8 cellular contexts compared by ENCODE assay signal in genomic region chr11:75526192-75526541, GRCh38. TPM values are rescaled to one million over a fixed set of nuclear protein-coding genes. Genes with fewer than 3 reads are reported as not detected.
DNase-seq lines count a peak whose midpoint lies in the region; ATAC-seq, FAIRE-seq and TF ChIP-seq lines count a peak whose summit lies in the region.

No MANE protein-coding gene starts in this region.

- peaks cover 0 to 15% (median 4%) of the 10 kb centered on the region in 3 donors for H3K4me1 ChIP-seq in pancreas

- BruUV-seq in Calu3 (replicated peaks; lab: Mats Ljungman, UMichigan) = no TSS peak

- no peak overlapping the region for H3K27ac ChIP-seq in pancreas
- H3K27ac ChIP-seq in caudate nucleus (ENCODE audit: low read depth, low read length) = no peak overlapping the region

- peaks cover 10% of the 10 kb centered on the region for H3K36me3 Mint-ChIP-seq in Calu3 (ENCODE audit: insufficient read depth, unreplicated experiment)

- CTCF ChIA-PET in Calu3 (lab: Charles Lee) = no interaction called here

- peak overlapping the region; percentile 35 for H3K27ac Mint-ChIP-seq in Calu3 (ENCODE audit: unreplicated experiment)

- DNase-seq in Calu3 (no peak), OCI-M1 (lab: John Stamatoyannopoulos, UW) (peak; percentile 77), epithelial cell of proximal tubule (ENCODE audit: low read depth) (no peak), pancreas (no peak), COLO668 (lab: John Stamatoyannopoulos, UW; ENCODE audit: unreplicated experiment) (no peak), caudate nucleus (lab: John Stamatoyannopoulos, UW) (no peak), retina (no peak)
- no peak for DNase-seq in stimulated activated CD4-positive, alpha-beta T cell treated with anti-CD3 and anti-CD28 coated beads, Interleukin-4, amount 100 ng/mL, for 1 hour

- 3% methylated on average over 19 to 21 of the region's 21 CpGs for WGBS in pancreas, 2 donors

- no peak for ATAC-seq in pancreas

- TF ChIP-seq CTCF in Calu3 (IDR thresholded peaks at IDR 0.05; ENCODE audit: unreplicated experiment) (no peak), epithelial cell of proximal tubule (conservative IDR thresholded peaks at IDR 0.05; ENCODE audit: low read depth, low read length) (no peak), pancreas (IDR thresholded peaks at IDR 0.05) (no peak)

- H3K27me3 Mint-ChIP-seq in Calu3 (ENCODE audit: unreplicated experiment) = peaks cover 57% of the 10 kb centered on the region

- H3K36me3 ChIP-seq in pancreas = no peaks in the 10 kb centered on the region

- no peaks in the 10 kb centered on the region for H3K9me3 Mint-ChIP-seq in Calu3 (ENCODE audit: low read depth, unreplicated experiment)

- no peaks in the 10 kb centered on the region for H3K27me3 ChIP-seq in pancreas

- intact Hi-C loops in Calu3 (cut with micrococcal nuclease; ENCODE audit: unreplicated experiment) = no loop called here
- intact Hi-C loops in pancreas (cut with DNase I) = no loop called here

- H3K4me3 ChIP-seq in epithelial cell of proximal tubule (ENCODE audit: low read depth, low read length) (peak overlapping the region; percentile 62), pancreas (peak overlapping the region; percentile 85 to 91 (median 88))

- peak overlapping the region; percentile 66 for H3K4me3 Mint-ChIP-seq in Calu3 (ENCODE audit: low read depth, unreplicated experiment)

- FAIRE-seq in pancreas (lab: Jason Lieb, UNC) = no peak

- H3K9me3 ChIP-seq in pancreas = no peaks in the 10 kb centered on the region

- H3K4me1 Mint-ChIP-seq in Calu3 (ENCODE audit: low read depth, unreplicated experiment) = no peaks in the 10 kb centered on the region

RNA-seq across cellular contexts. Expression of gene GDPD5, which starts 0.4 kb away (rescaled TPM):
- total RNA-seq in Calu3 (2022) = 7.0 and 7.4 TPM in 2 replicates
- total RNA-seq in epithelial cell of proximal tubule = 8.5 and 17.4 TPM in 2 replicates
- total RNA-seq in pancreas = 10 to 100 TPM; 24.3 to 72.7 (median 31.8) TPM
- 10 to 100 TPM; 33.4 to 92.9 TPM for polyA plus RNA-seq in pancreas

RNA-seq across cellular contexts. Expression of gene SERPINH1, which starts 35.9 kb away (rescaled TPM):
- total RNA-seq in Calu3 (2022) (58.8 and 80.0 TPM in 2 replicates), epithelial cell of proximal tubule (231 and 256 TPM in 2 replicates), pancreas (10 to 100 TPM in 5 of 6 donors, 1 to 10 TPM in 1; 9.3 to 87.7 (median 18.2) TPM)
- 10 to 100 TPM; 22.7 to 25.9 TPM for polyA plus RNA-seq in pancreas
